ENCODE assay signal across 27 cellular contexts in genomic region chr3:27708246-27708645, GRCh38. TPM values are rescaled to one million over a fixed set of nuclear protein-coding genes. Genes with fewer than 3 reads are reported as not detected.
DNase-seq lines count a peak whose midpoint lies in the region; ATAC-seq and TF ChIP-seq lines count a peak whose summit lies in the region.
"Had no signal": no experiment of that assay in that cellular context is flagged by ENCODE, and none has a peak within 500 bp of the region (broad histone marks: within the 10 kb centered on the region; RNA-seq: fewer than 3 reads in every experiment).

No MANE protein-coding gene starts in this region.

- no peak for TF ChIP-seq CTCF in RWPE2 (IDR thresholded peaks at IDR 0.05; ENCODE audit: poor library complexity, severe bottlenecking)
- no peak for TF ChIP-seq CTCF in epithelial cell of esophagus (IDR thresholded peaks at IDR 0.05; ENCODE audit: insufficient read depth, low read depth, low read length, missing control alignments)
- no peak for TF ChIP-seq CTCF in WERI-Rb-1 (IDR thresholded peaks at IDR 0.05; ENCODE audit: low read depth, low read length)

- no peaks in the 10 kb centered on the region for H3K27me3 ChIP-seq in MG63
- H3K27me3 ChIP-seq in RWPE2 (ENCODE audit: insufficient read depth, poor library complexity, severe bottlenecking): peaks cover 4% of the 10 kb centered on the region
- H3K27me3 ChIP-seq in WERI-Rb-1 (ENCODE audit: insufficient read depth, low read depth, severe bottlenecking): peaks cover 15% of the 10 kb centered on the region
- H3K27me3 ChIP-seq: SJCRH30 had no signal

- H3K9me3 ChIP-seq in MG63: no peaks in the 10 kb centered on the region
- H3K9me3 ChIP-seq in RWPE2 (ENCODE audit: severe bottlenecking): no peaks in the 10 kb centered on the region
- H3K9me3 ChIP-seq in WERI-Rb-1 (ENCODE audit: severe bottlenecking): no peaks in the 10 kb centered on the region
- H3K9me3 ChIP-seq: SJCRH30 had no signal

- H3K27ac ChIP-seq in RWPE2 (ENCODE audit: poor library complexity, severe bottlenecking) (no peak overlapping the region), WERI-Rb-1 (no peak overlapping the region)
- H3K27ac ChIP-seq: SJCRH30 had no signal

- ATAC-seq in RWPE2 (ENCODE audit: low read depth): peak; percentile 32; the same call in 1 of the 3 replicates
- ATAC-seq: HCT116, HepG2, K562, Right ventricle myocardium inferior had no signal

- H3K36me3 ChIP-seq in MG63 (no peaks in the 10 kb centered on the region), RWPE2 (ENCODE audit: low read depth) (no peaks in the 10 kb centered on the region), WERI-Rb-1 (no peaks in the 10 kb centered on the region)
- H3K36me3 ChIP-seq: SJCRH30 had no signal

- no peaks in the 10 kb centered on the region for H3K4me1 ChIP-seq in RWPE2 (ENCODE audit: insufficient read depth, poor library complexity, severe bottlenecking)
- H3K4me1 ChIP-seq: SJCRH30 had no signal

- DNase-seq in MG63 (peak; percentile 16), RWPE2 (ENCODE audit: low spot score) (no peak), epithelial cell of esophagus (ENCODE audit: low read depth) (peak; percentile 39), renal cortical epithelial cell (ENCODE audit: low read depth) (peak; percentile 14), NCI-H1417 treated with DMSO at 0.1 percent for 48 hours (lab: John Stamatoyannopoulos, UW) (no peak), WERI-Rb-1 (no peak), GM03348 (ENCODE audit: low spot score) (no peak), cardiac septum (ENCODE audit: low spot score) (no peak)
- DNase-seq: C1 segment of cervical spinal cord; CD4-positive, alpha-beta memory T cell; DMS 273 treated with DMSO at 0.1 percent for 48 hours; DMS79; EL; GDM1; Kasumi-1; MM.1S; NCI-H1694; NCI-H2029 treated with DMSO at 0.1 percent for 48 hours; NCI-H526 treated with DMSO at 0.1 percent for 48 hours; SJCRH30 had no signal

- H3K4me3 ChIP-seq in MG63: no peak overlapping the region
- H3K4me3 ChIP-seq in RWPE2 (ENCODE audit: severe bottlenecking): no peak overlapping the region
- H3K4me3 ChIP-seq in epithelial cell of esophagus (ENCODE audit: low read length): no peak overlapping the region
- no peak overlapping the region for H3K4me3 ChIP-seq in WERI-Rb-1 (ENCODE audit: low read depth, low read length)
- H3K4me3 ChIP-seq: K562, SJCRH30 had no signal

- intact Hi-C loops in cardiac septum (cut with DNase I): no loop called here

RNA-seq across cellular contexts. Expression of gene EOMES, which starts 13.9 kb away (rescaled TPM):
- total RNA-seq in MG63 (2014; rRNA removed; shearing (Covaris generic); ENCODE audit: low replicate concordance): 0.30 TPM in 1 of 2 replicates, not detected in the other
- total RNA-seq in renal cortical epithelial cell (not detected in 2 replicates), cardiac septum (not detected)
- total RNA-seq: A673, HT-29, OCI-LY7, SJCRH30 had no signal

Comparison
In these comparisons a context has a peak if more than half of its experiments do, and no peak if none do; other contexts are left out.
1. DNase-seq: peak in MG63 (single experiment), epithelial cell of esophagus (single experiment) and renal cortical epithelial cell (single experiment); none in RWPE2 (single experiment), NCI-H1417 treated with DMSO at 0.1 percent for 48 hours (single experiment), WERI-Rb-1 (single experiment), GM03348 (single experiment) and cardiac septum (single experiment).